Comparison of ENCODE assay signal across 28 cellular contexts in genomic region chr7:12573885-12574284, GRCh38. TPM values are rescaled to one million over a fixed set of nuclear protein-coding genes. Genes with fewer than 3 reads are reported as not detected.
DNase-seq lines count a peak whose midpoint lies in the region; ATAC-seq and TF ChIP-seq lines count a peak whose summit lies in the region.
"Had no signal": no experiment of that assay in that cellular context is flagged by ENCODE, and none has a peak within 500 bp of the region (broad histone marks: within the 10 kb centered on the region; RNA-seq: fewer than 3 reads in every experiment).

No MANE protein-coding gene starts in this region.

- no peak for TF ChIP-seq CTCF in upper lobe of right lung (IDR thresholded peaks at IDR 0.05)

- no peaks in the 10 kb centered on the region for H3K9me3 ChIP-seq in upper lobe of right lung
- H3K9me3 ChIP-seq: BE2C had no signal

- H3K4me3 ChIP-seq in upper lobe of right lung = peak overlapping the region; percentile 2
- H3K4me3 ChIP-seq: GM12878, PC-9 had no signal

- H3K4me1 ChIP-seq in upper lobe of right lung = no peaks in the 10 kb centered on the region
- H3K4me1 ChIP-seq: BE2C had no signal

- H3K27ac ChIP-seq in upper lobe of right lung = no peak overlapping the region
- H3K27ac ChIP-seq: KMS-11, PC-9 had no signal

- peaks cover 15% of the 10 kb centered on the region for H3K27me3 ChIP-seq in upper lobe of right lung

- H3K36me3 Mint-ChIP-seq in activated CD4-positive, alpha-beta memory T cell treated with anti-CD3 and anti-CD28 coated beads for 36 hours = no peaks in the 10 kb centered on the region
- H3K36me3 Mint-ChIP-seq: CD14-positive monocyte; CD8-positive, alpha-beta memory T cell; T-cell had no signal

- H3K9me3 Mint-ChIP-seq in activated CD4-positive, alpha-beta memory T cell treated with anti-CD3 and anti-CD28 coated beads for 36 hours = no peaks in the 10 kb centered on the region
- H3K9me3 Mint-ChIP-seq: CD8-positive, alpha-beta memory T cell; T-cell had no signal

- H3K4me1 Mint-ChIP-seq in activated CD4-positive, alpha-beta memory T cell treated with anti-CD3 and anti-CD28 coated beads for 36 hours (ENCODE audit: low read depth) = peaks cover 12% of the 10 kb centered on the region

- no peak overlapping the region for H3K27ac Mint-ChIP-seq in activated CD4-positive, alpha-beta memory T cell treated with anti-CD3 and anti-CD28 coated beads for 36 hours
- H3K27ac Mint-ChIP-seq: CD8-positive, alpha-beta memory T cell; T-cell had no signal

- H3K27me3 Mint-ChIP-seq in activated CD4-positive, alpha-beta memory T cell treated with anti-CD3 and anti-CD28 coated beads for 36 hours = peaks cover 39% of the 10 kb centered on the region

- CTCF ChIA-PET in activated CD4-positive, alpha-beta memory T cell treated with anti-CD3 and anti-CD28 coated beads for 36 hours (lab: Charles Lee) = no interaction called here

- intact Hi-C loops in upper lobe of right lung (cut with DNase I) = no loop called here
- intact Hi-C loops in activated CD4-positive, alpha-beta memory T cell treated with anti-CD3 and anti-CD28 coated beads for 36 hours (cut with micrococcal nuclease) = no loop called here

- ATAC-seq in upper lobe of right lung = no peak
- ATAC-seq: GM12878, Right ventricle myocardium inferior, T-cell had no signal

- H3K36me3 ChIP-seq in upper lobe of right lung = no peaks in the 10 kb centered on the region
- H3K36me3 ChIP-seq: BE2C had no signal

- POLR2A ChIA-PET in activated CD4-positive, alpha-beta memory T cell treated with anti-CD3 and anti-CD28 coated beads for 36 hours (lab: Charles Lee) = no interaction called here

- H3K4me3 Mint-ChIP-seq in activated CD4-positive, alpha-beta memory T cell treated with anti-CD3 and anti-CD28 coated beads for 36 hours = no peak overlapping the region
- H3K4me3 Mint-ChIP-seq: CD8-positive, alpha-beta memory T cell; T-cell had no signal

- DNase-seq in DMS153 treated with DMSO at 0.1 percent for 48 hours (lab: John Stamatoyannopoulos, UW; ENCODE audit: unreplicated experiment) = peak; percentile 68
- no peak for DNase-seq in DMS153 (lab: John Stamatoyannopoulos, UW)
- peak; percentile 5 for DNase-seq in SIG-M5 treated with dmso at 0.1 percent for 504 hours (lab: John Stamatoyannopoulos, UW; ENCODE audit: unreplicated experiment)
- DNase-seq in SIG-M5 (lab: John Stamatoyannopoulos, UW) = no peak
- DNase-seq in NCI-H748 (lab: John Stamatoyannopoulos, UW; ENCODE audit: unreplicated experiment) = peak; percentile 48
- no peak for DNase-seq in upper lobe of right lung
- no peak for DNase-seq in activated CD4-positive, alpha-beta memory T cell treated with anti-CD3 and anti-CD28 coated beads for 36 hours
- no peak for DNase-seq in activated T-cell treated with anti-CD3 and anti-CD28 coated beads, Interleukin-2, amount 50 U/mL, for 48 hours
- DNase-seq: 8988T; BE2C; CD8-positive, alpha-beta memory T cell; DMS79; EL; GDM1; HCEC 1CT; IMR-90; NCI-H1048; NCI-H1694; NCI-H2081 treated with DMSO at 0.1 percent for 48 hours; NCI-H524 treated with DMSO at 0.1 percent for 48 hours; NK-92 treated with Interleukin-12 subunit alpha and Interleukin-12 subunit beta, amount 100 ng/mL, for 24 hours; PC-9; T-cell had no signal

RNA-seq across cellular contexts. Expression of gene SCIN, which starts 3.4 kb away (rescaled TPM):
- total RNA-seq in upper lobe of right lung = 14.3 TPM
- under 1 TPM in 1 of 2 experiments, not detected in 1; 0.12 TPM for total RNA-seq in activated CD4-positive, alpha-beta memory T cell treated with anti-CD3 and anti-CD28 coated beads for 36 hours
- total RNA-seq: RPMI7951 had no signal

Comparison
In these comparisons a context has a peak if more than half of its experiments do, and no peak if none do; other contexts are left out.
1. DNase-seq: peak in DMS153 treated with DMSO at 0.1 percent for 48 hours (single experiment), SIG-M5 treated with dmso at 0.1 percent for 504 hours (single experiment) and NCI-H748 (single experiment); none in DMS153 (single experiment), SIG-M5 (single experiment), upper lobe of right lung (single experiment), activated CD4-positive, alpha-beta memory T cell treated with anti-CD3 and anti-CD28 coated beads for 36 hours (single experiment) and activated T-cell treated with anti-CD3 and anti-CD28 coated beads, Interleukin-2, amount 50 U/mL, for 48 hours (0 of 2).
2. RNA of gene SCIN, which starts 3.4 kb away (total RNA-seq): 14.3 TPM in upper lobe of right lung (single experiment); 0.12 TPM in activated CD4-positive, alpha-beta memory T cell treated with anti-CD3 and anti-CD28 coated beads for 36 hours; every median in the first group is over 10 times any median in the second.